8 cellular contexts compared by ENCODE assay signal in genomic region chr11:47991266-47991830, GRCh38. TPM values are rescaled to one million over a fixed set of nuclear protein-coding genes. Genes with fewer than 3 reads are reported as not detected.
A peak's percentile ranks its signal among the peaks of the same experiment; 100 is the strongest.
DNase-seq lines count a peak whose midpoint lies in the region; ATAC-seq lines count a peak whose summit lies in the region.

No MANE protein-coding gene starts in this region.

- H3K4ac ChIP-seq in neuronal stem cell (ENCODE audit: low read length), result no peak overlapping the region

- no peaks in the 10 kb centered on the region for H3K9me3 ChIP-seq in neuronal stem cell (replicated peaks in 1 of 2; ENCODE audit: control insufficient read depth in 2 of 2, insufficient read depth in 1 of 2, low read depth in 1 of 2, low read length in 2 of 2)

- peak overlapping the region in 1 of 2 donors; percentile 26 for H3K4me3 ChIP-seq in neuronal stem cell (ENCODE audit: low read length in 2 of 2)

- H3K27me3 ChIP-seq in neuronal stem cell (ENCODE audit: control insufficient read depth in 3 of 3, insufficient read depth in 3 of 3, low read depth in 1 of 3, low read length in 3 of 3), result no peaks in the 10 kb centered on the region

- no peak overlapping the region for H3K18ac ChIP-seq in neuronal stem cell (ENCODE audit: low read length)

- H3K9me3 Mint-ChIP-seq in activated CD4-positive, alpha-beta T cell treated with anti-CD3 and anti-CD28 coated beads, Interleukin-2, amount 10 ng/mL, durations not matched to agents 24 days and 14 days, result no peaks in the 10 kb centered on the region
- H3K9me3 Mint-ChIP-seq in effector memory CD8-positive, alpha-beta T cell, result no peaks in the 10 kb centered on the region

- H2BK15ac ChIP-seq in neuronal stem cell (ENCODE audit: low read length), result no peak overlapping the region

- H3K27ac ChIP-seq in neuronal stem cell (replicated peaks; ENCODE audit: low read length), result peak overlapping the region; percentile 6

- no peaks in the 10 kb centered on the region for H3K36me3 ChIP-seq in neuronal stem cell (replicated peaks in 1 of 2; ENCODE audit: control insufficient read depth in 2 of 2, insufficient read depth in 2 of 2, low read length in 2 of 2)

- H2BK5ac ChIP-seq in neuronal stem cell (ENCODE audit: low read length), result no peak overlapping the region

- H3K4me2 ChIP-seq in neuronal stem cell (ENCODE audit: insufficient read depth, low read length, poor library complexity, severe bottlenecking), result no peak overlapping the region

- H3K79me1 ChIP-seq in neuronal stem cell (ENCODE audit: low read depth, low read length), result peaks cover 4% of the 10 kb centered on the region

- no peak overlapping the region for H4K8ac ChIP-seq in neuronal stem cell (ENCODE audit: low read depth, low read length)

- no peak overlapping the region for H2BK120ac ChIP-seq in neuronal stem cell (ENCODE audit: low read depth, low read length)

- H3K4me1 Mint-ChIP-seq in activated CD4-positive, alpha-beta T cell treated with anti-CD3 and anti-CD28 coated beads, Interleukin-2, amount 10 ng/mL, durations not matched to agents 24 days and 14 days, result peaks cover 54% of the 10 kb centered on the region
- peaks cover 38 to 42% of the 10 kb centered on the region in 2 donors for H3K4me1 Mint-ChIP-seq in effector memory CD8-positive, alpha-beta T cell (ENCODE audit: low read depth in 2 of 2)

- intact Hi-C loops in activated CD4-positive, alpha-beta T cell treated with anti-CD3 and anti-CD28 coated beads, Interleukin-2, amount 10 ng/mL, durations not matched to agents 24 days and 14 days (cut with micrococcal nuclease), result loop anchor here (1.0 kb wide), 2 partner anchors 8 kb away; no protein-coding TSS in a partner anchor

- no peak overlapping the region for H2BK12ac ChIP-seq in neuronal stem cell (ENCODE audit: low read length)

- H3K9ac ChIP-seq in neuronal stem cell (ENCODE audit: low read depth, low read length, poor library complexity), result no peak overlapping the region

- H3K14ac ChIP-seq in neuronal stem cell (ENCODE audit: low read length), result no peak overlapping the region

- no peaks in the 10 kb centered on the region for H3K27me3 Mint-ChIP-seq in activated CD4-positive, alpha-beta T cell treated with anti-CD3 and anti-CD28 coated beads, Interleukin-2, amount 10 ng/mL, durations not matched to agents 24 days and 14 days
- no peaks in the 10 kb centered on the region for H3K27me3 Mint-ChIP-seq in effector memory CD8-positive, alpha-beta T cell

- H3K4me1 ChIP-seq in neuronal stem cell (ENCODE audit: control insufficient read depth in 2 of 2, insufficient read depth in 1 of 2, low read depth in 1 of 2, low read length in 2 of 2), result peaks cover 5 to 8% of the 10 kb centered on the region in 2 donors

- H2AFZ ChIP-seq in neuronal stem cell (ENCODE audit: low read length), result peak overlapping the region; percentile 42

- peak; percentile 51 for ATAC-seq in effector memory CD8-positive, alpha-beta T cell (replicated peaks)
- ATAC-seq in HG03025 (IDR thresholded peaks at IDR 0.05; ENCODE audit: low FRiP score, unreplicated experiment), result no peak
- no peak for ATAC-seq in GM18520 (IDR thresholded peaks at IDR 0.05; ENCODE audit: unreplicated experiment)

- no peak overlapping the region for H3K23ac ChIP-seq in neuronal stem cell (ENCODE audit: low read depth, low read length, poor library complexity)

- WGBS in neuronal stem cell (ENCODE audit: extremely low coverage in 2 of 2, insufficient read length in 2 of 2, insufficient replicate concordance in 1 of 2), 2 donors, result no CpG with 5 or more reads among the region's 9 CpGs

- DNase-seq in activated CD4-positive, alpha-beta T cell treated with anti-CD3 and anti-CD28 coated beads, Interleukin-2, amount 10 ng/mL, durations not matched to agents 24 days and 14 days, result no peak
- DNase-seq in activated CD4-positive, alpha-beta T cell treated with anti-CD3 and anti-CD28 coated beads for 48 hours, result no peak
- peak; percentile 28 for DNase-seq in NCI-H82 treated with DMSO at 0.1 percent for 48 hours (lab: John Stamatoyannopoulos, UW; ENCODE audit: unreplicated experiment)
- DNase-seq in effector memory CD8-positive, alpha-beta T cell, result no peak
- no peak for DNase-seq in neuronal stem cell (ENCODE audit: low spot score)
- DNase-seq in foreskin melanocyte, result no peak

- H4K91ac ChIP-seq in neuronal stem cell (ENCODE audit: low read depth, low read length, poor library complexity), result no peak overlapping the region

- peak overlapping the region; percentile 61 for H3K4me3 Mint-ChIP-seq in activated CD4-positive, alpha-beta T cell treated with anti-CD3 and anti-CD28 coated beads, Interleukin-2, amount 10 ng/mL, durations not matched to agents 24 days and 14 days
- H3K4me3 Mint-ChIP-seq in effector memory CD8-positive, alpha-beta T cell, result peak overlapping the region; percentile 63 to 71

- H3K36me3 Mint-ChIP-seq in activated CD4-positive, alpha-beta T cell treated with anti-CD3 and anti-CD28 coated beads, Interleukin-2, amount 10 ng/mL, durations not matched to agents 24 days and 14 days (ENCODE audit: low read depth), result peaks cover 37% of the 10 kb centered on the region
- H3K36me3 Mint-ChIP-seq in effector memory CD8-positive, alpha-beta T cell (ENCODE audit: insufficient read depth), result no peaks in the 10 kb centered on the region

- peak overlapping the region; percentile 85 for H3K27ac Mint-ChIP-seq in activated CD4-positive, alpha-beta T cell treated with anti-CD3 and anti-CD28 coated beads, Interleukin-2, amount 10 ng/mL, durations not matched to agents 24 days and 14 days
- H3K27ac Mint-ChIP-seq in effector memory CD8-positive, alpha-beta T cell, result peak overlapping the region; percentile 73 to 79

- H2AK5ac ChIP-seq in neuronal stem cell (ENCODE audit: low read depth, low read length), result no peak overlapping the region

RNA-seq across cellular contexts. Expression of gene PTPRJ, which starts 11.0 kb away (rescaled TPM):
- 51.3 and 52.2 TPM in 2 replicates for total RNA-seq in activated CD4-positive, alpha-beta T cell treated with anti-CD3 and anti-CD28 coated beads, Interleukin-2, amount 10 ng/mL, durations not matched to agents 24 days and 14 days
- polyA plus RNA-seq in neuronal stem cell (2013, experiment 1 of 2), result 12.6 TPM
- polyA plus RNA-seq in neuronal stem cell (2013, experiment 2 of 2), result 12.9 TPM
